ENCODE assay signal across 9 cellular contexts in genomic region chr1:95071539-95071938, GRCh38. TPM values are rescaled to one million over a fixed set of nuclear protein-coding genes. Genes with fewer than 3 reads are reported as not detected.
DNase-seq lines count a peak whose midpoint lies in the region; ATAC-seq and TF ChIP-seq lines count a peak whose summit lies in the region.
"Had no signal": no experiment of that assay in that cellular context is flagged by ENCODE, and none has a peak within 500 bp of the region (broad histone marks: within the 10 kb centered on the region; RNA-seq: fewer than 3 reads in every experiment).

No MANE protein-coding gene starts in this region.

- no peak overlapping the region for H3K27ac Mint-ChIP-seq in effector memory CD8-positive, alpha-beta T cell

- no peaks in the 10 kb centered on the region; the same call in 1 of the 2 replicates for H3K36me3 ChIP-seq in DOHH2 (ENCODE audit: control insufficient read depth, low read length)
- peaks cover 4% of the 10 kb centered on the region for H3K36me3 ChIP-seq in NT2/D1 (ENCODE audit: insufficient read depth, insufficient read length, low read length)
- no peaks in the 10 kb centered on the region for H3K36me3 ChIP-seq in parathyroid adenoma (ENCODE audit: control insufficient read depth, insufficient read depth, low read length)

- no peaks in the 10 kb centered on the region for H3K9me3 Mint-ChIP-seq in effector memory CD8-positive, alpha-beta T cell

- TF ChIP-seq CTCF in DOHH2 (IDR thresholded peaks at IDR 0.05; ENCODE audit: low read depth, low read length, poor library complexity, severe bottlenecking) (no peak), epithelial cell of proximal tubule (conservative IDR thresholded peaks at IDR 0.05; ENCODE audit: low read depth, low read length) (no peak), parathyroid adenoma (IDR thresholded peaks at IDR 0.05) (no peak)

- peak overlapping the region; percentile 83 for H3K4me3 ChIP-seq in DOHH2 (ENCODE audit: low read length)
- H3K4me3 ChIP-seq in NT2/D1 (ENCODE audit: insufficient read length, low read depth) = peak overlapping the region; percentile 81
- H3K4me3 ChIP-seq in epithelial cell of proximal tubule (ENCODE audit: low read depth, low read length) = peak overlapping the region; percentile 80
- peak overlapping the region; percentile 100 for H3K4me3 ChIP-seq in parathyroid adenoma (ENCODE audit: low read depth, low read length)

- H3K4me3 Mint-ChIP-seq in effector memory CD8-positive, alpha-beta T cell = peak overlapping the region in 1 of 2 donors; percentile 98

- H3K4me1 ChIP-seq in DOHH2 (ENCODE audit: control insufficient read depth, low read length) = peaks cover 15% of the 10 kb centered on the region
- H3K4me1 ChIP-seq in NT2/D1 (ENCODE audit: insufficient read depth, insufficient read length) = no peaks in the 10 kb centered on the region
- H3K4me1 ChIP-seq in parathyroid adenoma = no peaks in the 10 kb centered on the region

- H3K4me2 ChIP-seq in DOHH2 (ENCODE audit: low read length) = peak overlapping the region; percentile 82
- H3K4me2 ChIP-seq in parathyroid adenoma (ENCODE audit: low read length) = peak overlapping the region; percentile 99

- H3K79me2 ChIP-seq in DOHH2 (ENCODE audit: control insufficient read depth, low read length) (peaks cover 10% of the 10 kb centered on the region), parathyroid adenoma (no peaks in the 10 kb centered on the region)

- no peaks in the 10 kb centered on the region for H3K9me2 ChIP-seq in DOHH2 (replicated peaks; ENCODE audit: control insufficient read depth, low read length)

- H3K9me3 ChIP-seq in DOHH2 (ENCODE audit: control insufficient read depth, insufficient read depth, low read length) (no peaks in the 10 kb centered on the region), NT2/D1 (ENCODE audit: insufficient read depth, low read length) (no peaks in the 10 kb centered on the region), parathyroid adenoma (ENCODE audit: control insufficient read depth, low read length) (no peaks in the 10 kb centered on the region)

- H3K4me1 Mint-ChIP-seq in effector memory CD8-positive, alpha-beta T cell (ENCODE audit: low read depth in 2 of 2) = peaks cover 11 to 15% of the 10 kb centered on the region in 2 donors

- H3K27ac ChIP-seq in DOHH2 (ENCODE audit: low read depth, low read length) = no peak overlapping the region
- no peak overlapping the region for H3K27ac ChIP-seq in parathyroid adenoma
- H3K27ac ChIP-seq in caudate nucleus (ENCODE audit: low read depth, low read length) = no peak overlapping the region

- H3K27me3 ChIP-seq in DOHH2 (ENCODE audit: control insufficient read depth, low read length) (no peaks in the 10 kb centered on the region), NT2/D1 (ENCODE audit: insufficient read depth, insufficient read length) (no peaks in the 10 kb centered on the region), parathyroid adenoma (ENCODE audit: control insufficient read depth, insufficient read depth, low read length) (no peaks in the 10 kb centered on the region)

- no peaks in the 10 kb centered on the region for H4K20me1 ChIP-seq in DOHH2 (ENCODE audit: control insufficient read depth, insufficient read depth, low read depth, low read length)

- no peak for DNase-seq in NT2/D1 (ENCODE audit: low read depth, low spot score)
- no peak for DNase-seq in epithelial cell of proximal tubule (ENCODE audit: low read depth)
- DNase-seq in caudate nucleus (lab: John Stamatoyannopoulos, UW) = no peak
- no peak for DNase-seq in effector memory CD8-positive, alpha-beta T cell
- no peak for DNase-seq in GM19238 (ENCODE audit: insufficient read length, low spot score)
- DNase-seq in T-helper 9 cell = no peak
- DNase-seq: NCI-H1930 had no signal

- H3F3A ChIP-seq in DOHH2 (ENCODE audit: control insufficient read depth, insufficient read depth) = no peaks in the 10 kb centered on the region

- peaks cover 7% of the 10 kb centered on the region for H3K36me3 Mint-ChIP-seq in effector memory CD8-positive, alpha-beta T cell (ENCODE audit: insufficient read depth)

- ATAC-seq in effector memory CD8-positive, alpha-beta T cell (replicated peaks) = no peak

- H3K9ac ChIP-seq in NT2/D1 (ENCODE audit: insufficient read length, low read depth) = no peak overlapping the region
- H3K9ac ChIP-seq in parathyroid adenoma = no peak overlapping the region

- no peaks in the 10 kb centered on the region for H3K27me3 Mint-ChIP-seq in effector memory CD8-positive, alpha-beta T cell

- peak overlapping the region; percentile 95 for H2AFZ ChIP-seq in parathyroid adenoma

RNA-seq across cellular contexts. Expression of gene ALG14, which starts 1.2 kb away (rescaled TPM):
- total RNA-seq in epithelial cell of proximal tubule = 1.1 and 1.7 TPM in 2 replicates

RNA-seq across cellular contexts. Expression of gene TLCD4, which starts 45.6 kb away (rescaled TPM):
- total RNA-seq in epithelial cell of proximal tubule = 3.2 and 5.4 TPM in 2 replicates
